ENCODE assay signal across 22 cellular contexts in the genomic region with DNA sequence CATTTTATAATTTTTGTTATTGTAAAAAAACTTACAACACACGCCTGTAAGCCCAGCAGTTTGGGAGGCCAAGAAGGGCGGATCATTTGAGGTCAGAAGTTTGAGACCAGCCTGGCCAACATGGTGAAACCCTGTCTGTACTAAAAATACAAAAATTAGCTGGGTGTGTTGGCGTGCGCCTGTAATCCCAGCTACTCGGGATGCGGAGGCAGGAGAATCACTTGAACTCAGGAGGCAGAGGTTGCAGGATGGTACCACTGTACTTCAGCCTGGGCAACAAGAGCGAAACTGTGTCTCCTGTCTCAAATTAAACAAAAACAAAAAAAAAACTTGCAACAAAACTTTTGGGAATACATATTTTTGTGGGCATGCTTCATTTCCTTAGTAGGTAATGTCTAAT.
A peak's percentile ranks its signal among the peaks of the same experiment; 100 is the strongest.
DNase-seq lines count a peak whose midpoint lies in the region; ATAC-seq and TF ChIP-seq lines count a peak whose summit lies in the region.
"Had no signal": no experiment of that assay in that cellular context is flagged by ENCODE, and none has a peak within 500 bp of the region (broad histone marks: within the 10 kb centered on the region; RNA-seq: fewer than 3 reads in every experiment).

No MANE protein-coding gene starts in this region.

- WGBS in sigmoid colon, 2 donors: 84 to 90% methylated on average over 7 of the region's 7 CpGs

- intact Hi-C loops in sigmoid colon (cut with DNase I): no loop called here

- ATAC-seq in T-helper 17 cell: no peak
- ATAC-seq: GM12878 had no signal

- H3K36me3 Mint-ChIP-seq in T-helper 17 cell (ENCODE audit: low read depth): peaks cover 6% of the 10 kb centered on the region
- H3K36me3 Mint-ChIP-seq: CD14-positive monocyte; CD4-positive, alpha-beta memory T cell; CD4-positive, CD25-positive, alpha-beta regulatory T cell; CD8-positive, alpha-beta memory T cell had no signal

- H3K9me3 ChIP-seq in Peyer's patch (no peaks in the 10 kb centered on the region), sigmoid colon (no peaks in the 10 kb centered on the region), T-helper 17 cell (ENCODE audit: control insufficient read depth, low read length, poor library complexity, severe bottlenecking) (no peaks in the 10 kb centered on the region)
- H3K9me3 ChIP-seq: BE2C, BLaER1 had no signal

- no peak overlapping the region for H3K4me3 ChIP-seq in Peyer's patch
- H3K4me3 ChIP-seq in sigmoid colon: no peak overlapping the region
- H3K4me3 ChIP-seq: BLaER1, GM12878 had no signal

- H3K27me3 ChIP-seq in Peyer's patch (no peaks in the 10 kb centered on the region), sigmoid colon (no peaks in the 10 kb centered on the region)
- H3K27me3 ChIP-seq: BE2C, BLaER1 had no signal

- H3K4me3 Mint-ChIP-seq in T-helper 17 cell: no peak overlapping the region
- H3K4me3 Mint-ChIP-seq: CD14-positive monocyte; CD4-positive, CD25-positive, alpha-beta regulatory T cell; CD8-positive, alpha-beta memory T cell had no signal

- no peak overlapping the region for H3K27ac Mint-ChIP-seq in T-helper 17 cell
- H3K27ac Mint-ChIP-seq: CD14-positive monocyte; CD4-positive, CD25-positive, alpha-beta regulatory T cell; CD8-positive, alpha-beta memory T cell had no signal

- peaks cover 7% of the 10 kb centered on the region for H3K4me1 Mint-ChIP-seq in T-helper 17 cell
- H3K4me1 Mint-ChIP-seq: CD14-positive monocyte; CD4-positive, alpha-beta memory T cell; CD4-positive, CD25-positive, alpha-beta regulatory T cell; CD8-positive, alpha-beta memory T cell had no signal

- TF ChIP-seq POLR2A in Peyer's patch (IDR thresholded peaks at IDR 0.05) (no peak), sigmoid colon (IDR thresholded peaks at IDR 0.05) (no peak)

- DNase-seq in Peyer's patch (peak in 2 of 3 donors; percentile 3 to 23), sigmoid colon (peak; percentile 30), ureter (ENCODE audit: low spot score) (peak; percentile 3), NCI-H1417 (lab: John Stamatoyannopoulos, UW) (no peak), T-helper 17 cell (no peak)
- DNase-seq: ACHN; BE2C; C1 segment of cervical spinal cord; CD4-positive, alpha-beta memory T cell; CD4-positive, CD25-positive, alpha-beta regulatory T cell; CD8-positive, alpha-beta memory T cell; COR-L47; DMS 273 treated with DMSO at 0.1 percent for 48 hours; DMS153; DMS53; DMS79; DND-41; EL; GDM1 had no signal

- H3K27ac ChIP-seq in Peyer's patch: no peak overlapping the region
- H3K27ac ChIP-seq in sigmoid colon: no peak overlapping the region
- H3K27ac ChIP-seq: BLaER1 had no signal

- no peaks in the 10 kb centered on the region for H3K36me3 ChIP-seq in Peyer's patch
- no peaks in the 10 kb centered on the region for H3K36me3 ChIP-seq in sigmoid colon
- H3K36me3 ChIP-seq: BE2C, BLaER1 had no signal

- H3K27me3 Mint-ChIP-seq in T-helper 17 cell: peaks cover 55% of the 10 kb centered on the region

- TF ChIP-seq CTCF in Peyer's patch (IDR thresholded peaks at IDR 0.05) (no peak), sigmoid colon (IDR thresholded peaks at IDR 0.05) (no peak)

- no peak for TF ChIP-seq EP300 in sigmoid colon (IDR thresholded peaks at IDR 0.05)

- H3K4me1 ChIP-seq in Peyer's patch (no peaks in the 10 kb centered on the region), sigmoid colon (peaks cover 0 to 11% (median 0%) of the 10 kb centered on the region in 4 donors)
- H3K4me1 ChIP-seq: BE2C had no signal

Comparison
In these comparisons a context has a peak if more than half of its experiments do, and no peak if none do; other contexts are left out.
1. DNase-seq: peak in Peyer's patch (2 of 3), sigmoid colon (single experiment) and ureter (single experiment); none in NCI-H1417 (0 of 3) and T-helper 17 cell (0 of 3).